In genomic region chrX:38435130-38435529, GRCh38 we compare ENCODE assay signal across 27 cellular contexts.
"Had no signal": no experiment of that assay in that cellular context is flagged by ENCODE, and none has a peak within 500 bp of the region (broad histone marks: within the 10 kb centered on the region; RNA-seq: fewer than 3 reads in every experiment).

No MANE protein-coding gene starts in this region.

- H3K79me2 ChIP-seq: hepatocyte had no signal

- H3K9ac ChIP-seq: neural progenitor cell had no signal

- H3K9me3 ChIP-seq: lower lobe of right lung, neutrophil, right atrium auricular region, stomach, testis, thyroid gland, transverse colon, upper lobe of left lung, vagina had no signal

- H3K27me3 ChIP-seq: hepatocyte, neural progenitor cell, neutrophil, right atrium auricular region, stomach, testis, thyroid gland, transverse colon, upper lobe of left lung, vagina had no signal

- H3K4me2 ChIP-seq: hepatocyte, neural progenitor cell had no signal

- H3K27ac ChIP-seq: hepatocyte, lower lobe of right lung, neural progenitor cell, neutrophil, right atrium auricular region, skin epidermis, stomach, testis, thyroid gland, transverse colon, upper lobe of left lung, vagina had no signal

- H3K4me1 ChIP-seq: lower lobe of right lung, right atrium auricular region, stomach, testis, thyroid gland, transverse colon, upper lobe of left lung, vagina had no signal

- ATAC-seq: left ventricle myocardium superior; lower lobe of right lung; natural killer cell; sciatic nerve; stimulated activated naive B cell treated with anti-CD40 and anti-IgM and Interleukin-4, amounts not matched to agents 10 μg/mL and 1 μg/mL and 100 μg/mL, for 72 hours; stimulated activated naive CD8-positive, alpha-beta T cell treated with anti-CD3 and anti-CD28 coated beads, Interleukin-15, Interleukin-2, amounts not matched to agents 100 U/mL and 50 U/mL, for 24 hours had no signal

- H3K4me3 ChIP-seq: hepatocyte, lower lobe of right lung, neural progenitor cell, right atrium auricular region, skin epidermis, stomach, testis, thyroid gland, transverse colon, upper lobe of left lung, vagina had no signal

- DNase-seq: islet precursor cell; left ventricle myocardium superior; lower lobe of right lung; mammary epithelial cell; mesenchymal stem cell; naive B cell; natural killer cell; nephron progenitor cell; occipital lobe; stimulated activated CD4-positive, alpha-beta T cell treated with anti-CD3 and anti-CD28 coated beads, Interleukin-12 subunit alpha, Interleukin-12 subunit beta, amount 100 ng/mL, for 4 hours; stimulated activated CD4-positive, alpha-beta T cell treated with anti-CD3 and anti-CD28 coated beads, Interleukin-15, amount 100 ng/mL, for 24 hours; stimulated activated CD4-positive, alpha-beta T cell treated with anti-CD3 and anti-CD28 coated beads, Interleukin-2, amount 100 ng/mL, for 24 hours; stimulated activated CD4-positive, alpha-beta T cell treated with anti-CD3 and anti-CD28 coated beads, Interleukin-4, amount 100 ng/mL, for 1 hour; stimulated activated naive B cell treated with anti-CD40 and anti-IgM and Interleukin-4, amounts not matched to agents 10 μg/mL and 1 μg/mL and 100 μg/mL, for 72 hours; stimulated activated naive CD8-positive, alpha-beta T cell treated with anti-CD3 and anti-CD28 coated beads, Interleukin-15, Interleukin-2, amounts not matched to agents 100 U/mL and 50 U/mL, for 24 hours; stomach; testis; thyroid gland; transverse colon; upper lobe of left lung had no signal

- H3K36me3 ChIP-seq: lower lobe of right lung, neural progenitor cell, neutrophil, right atrium auricular region, stomach, thyroid gland, transverse colon, upper lobe of left lung, vagina had no signal

- H2AFZ ChIP-seq: hepatocyte, neural progenitor cell had no signal
